In the genomic region with DNA sequence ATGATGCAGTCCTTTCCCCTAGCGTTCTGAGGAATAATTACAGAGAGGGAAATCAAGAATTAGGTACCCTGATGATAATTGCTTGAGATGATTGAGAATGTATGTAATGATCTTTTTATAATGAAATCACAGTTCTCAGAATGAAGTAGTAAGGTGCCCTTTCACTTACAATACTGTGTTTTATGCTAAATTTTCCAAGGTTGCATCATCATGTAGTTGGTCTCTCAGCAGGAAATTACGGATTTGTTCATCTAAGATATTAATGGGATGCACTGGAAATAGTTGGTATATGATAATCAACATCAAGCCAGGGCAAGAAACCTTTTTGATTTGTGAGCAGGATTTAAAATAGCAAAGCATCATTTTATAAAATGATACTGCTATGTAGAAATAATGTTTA, we compare ENCODE assay signal across 22 cellular contexts. TPM values are rescaled to one million over a fixed set of nuclear protein-coding genes. Genes with fewer than 3 reads are reported as not detected.
DNase-seq lines count a peak whose midpoint lies in the region; ATAC-seq, FAIRE-seq and TF ChIP-seq lines count a peak whose summit lies in the region.
"Had no signal": no experiment of that assay in that cellular context is flagged by ENCODE, and none has a peak within 500 bp of the region (broad histone marks: within the 10 kb centered on the region; RNA-seq: fewer than 3 reads in every experiment).

No MANE protein-coding gene starts in this region.

- WGBS in heart left ventricle, 4 donors: 79 to 93% (median 88%) methylated on average over 2 of the region's 2 CpGs
- WGBS in HepG2 (ENCODE audit: low lambda C conversion rate): 95% methylated on average over 2 of the region's 2 CpGs

- peaks cover 5% of the 10 kb centered on the region for H3K9me3 Mint-ChIP-seq in activated T-helper 1 cell treated with anti-CD3 and anti-CD28 coated beads, Interleukin-12 subunit alpha, Interleukin-12 subunit beta, Interleukin-2, Interleukin-4 antibody, amounts not matched to agents 30 ng/mL and 10 ng/mL and 1 ng/mL, durations not matched to agents 14 hours and 24 hours and 36 hours
- H3K9me3 Mint-ChIP-seq: CD4-positive, alpha-beta T cell; HFFc6 had no signal

- no peak overlapping the region for H2AFZ ChIP-seq in HepG2 (ENCODE audit: low read length)

- no peak for TF ChIP-seq EP300 in HepG2 (IDR thresholded peaks at IDR 0.05; ENCODE audit: low read depth in 2 of 2, low read length in 2 of 2)
- TF ChIP-seq EP300 in HepG2 (CRISPR knock-in tag; IDR thresholded peaks at IDR 0.05; ENCODE audit: borderline replicate concordance): no peak

- H3K27me3 ChIP-seq in cardiac muscle cell (no peaks in the 10 kb centered on the region), heart left ventricle (no peaks in the 10 kb centered on the region), HepG2 (ENCODE audit: control insufficient read depth in 1 of 2, insufficient read depth in 2 of 2, low read length in 2 of 2) (no peaks in the 10 kb centered on the region)
- H3K27me3 ChIP-seq: SJSA1 had no signal

- no peaks in the 10 kb centered on the region for H3K27me3 Mint-ChIP-seq in activated T-helper 1 cell treated with anti-CD3 and anti-CD28 coated beads, Interleukin-12 subunit alpha, Interleukin-12 subunit beta, Interleukin-2, Interleukin-4 antibody, amounts not matched to agents 30 ng/mL and 10 ng/mL and 1 ng/mL, durations not matched to agents 14 hours and 24 hours and 36 hours (ENCODE audit: insufficient read depth)
- H3K27me3 Mint-ChIP-seq: CD4-positive, alpha-beta T cell had no signal

- in situ Hi-C loops in HepG2 (cut with HindIII; ENCODE audit: extremely low pct_ligation_motif_present, low pct_unique_long_range_greater_than_20kb): no loop called here

- H3K27ac ChIP-seq in cardiac muscle cell (peak overlapping the region; percentile 83), heart left ventricle (peak overlapping the region in 1 of 12 donors; percentile 24), VCaP (peak overlapping the region; percentile 52), HepG2 (ENCODE audit: extremely low read length, insufficient read depth, low read length) (peak overlapping the region; percentile 67)
- H3K27ac ChIP-seq: HL-60, SJSA1 had no signal

- H3K4me1 ChIP-seq in cardiac muscle cell (ENCODE audit: low read depth) (peaks cover 26% of the 10 kb centered on the region), heart left ventricle (peaks cover 0 to 23% (median 12%) of the 10 kb centered on the region in 12 donors), HepG2 (ENCODE audit: insufficient read depth, low read length) (peaks cover 40% of the 10 kb centered on the region)
- H3K4me1 ChIP-seq: Caco-2 had no signal

- H3K27ac Mint-ChIP-seq in activated T-helper 1 cell treated with anti-CD3 and anti-CD28 coated beads, Interleukin-12 subunit alpha, Interleukin-12 subunit beta, Interleukin-2, Interleukin-4 antibody, amounts not matched to agents 30 ng/mL and 10 ng/mL and 1 ng/mL, durations not matched to agents 14 hours and 24 hours and 36 hours: no peak overlapping the region
- H3K27ac Mint-ChIP-seq: CD4-positive, alpha-beta T cell; HFFc6 had no signal

- H3K4me3 ChIP-seq in cardiac muscle cell (no peak overlapping the region), heart left ventricle (no peak overlapping the region), HepG2 (replicated peaks in 1 of 3; ENCODE audit: insufficient read depth in 1 of 3, low read depth in 2 of 3, low read length in 3 of 3) (peak overlapping the region in 1 of 3 experiments; percentile 21; a peak in 1 of 6 replicates)
- H3K4me3 ChIP-seq: GM12878, SJSA1 had no signal

- intact Hi-C loops in heart left ventricle (cut with DNase I): loop anchor here in 1 of 10 donors (5.0 kb wide), 2 partner anchors 38 to 92 kb away; partner anchors contain the start of gene COG2
- intact Hi-C loops in HepG2 (cut with micrococcal nuclease; ENCODE audit: unreplicated experiment): loop anchor here (2.0 kb wide), 2 partner anchors 23 to 47 kb away; no protein-coding TSS in a partner anchor
- intact Hi-C loops in activated T-helper 1 cell treated with anti-CD3 and anti-CD28 coated beads, Interleukin-12 subunit alpha, Interleukin-12 subunit beta, Interleukin-2, Interleukin-4 antibody, amounts not matched to agents 30 ng/mL and 10 ng/mL and 1 ng/mL, durations not matched to agents 14 hours and 24 hours and 36 hours (cut with micrococcal nuclease): no loop called here

- ATAC-seq in heart left ventricle (no peak), HepG2 (no peak)
- ATAC-seq: GM12878, Right ventricle myocardium inferior had no signal

- peak overlapping the region; percentile 59; the same call in 1 of the 2 replicates for H3K4me2 ChIP-seq in HepG2 (ENCODE audit: low read depth, low read length)

- peak in 1 of 2 donors; percentile 29 for DNase-seq in cardiac muscle cell (ENCODE audit: low read depth in 1 of 2, low spot score in 1 of 2)
- no peak for DNase-seq in heart left ventricle
- no peak for DNase-seq in HepG2 (ENCODE audit: low spot score)
- DNase-seq in NCI-H345 treated with DMSO at 0.1 percent for 48 hours (lab: John Stamatoyannopoulos, UW; ENCODE audit: unreplicated experiment): no peak
- DNase-seq in activated T-helper 1 cell treated with anti-CD3 and anti-CD28 coated beads, Interleukin-12 subunit alpha, Interleukin-12 subunit beta, Interleukin-2, Interleukin-4 antibody, amounts not matched to agents 30 ng/mL and 10 ng/mL and 1 ng/mL, durations not matched to agents 14 hours and 24 hours and 36 hours (ENCODE audit: low spot score): no peak
- DNase-seq in NCI-H1436 (lab: John Stamatoyannopoulos, UW): no peak
- DNase-seq: Caco-2; CD4-positive, alpha-beta T cell; DND-41; H7; HFFc6; NCI-H1694 treated with DMSO at 0.1 percent for 48 hours; NCI-H2081 treated with DMSO at 0.1 percent for 48 hours; NCI-H446; NCI-H526; OCI-M1 had no signal

- FAIRE-seq in HepG2 (lab: Jason Lieb, UNC): no peak
- FAIRE-seq: GM12878, RCC 7860 had no signal

- TF ChIP-seq RAD21 in HepG2 (CRISPR knock-in tag; IDR thresholded peaks at IDR 0.05): no peak

- H3K9me3 ChIP-seq in cardiac muscle cell (ENCODE audit: low read depth): peaks cover 1% of the 10 kb centered on the region
- no peaks in the 10 kb centered on the region for H3K9me3 ChIP-seq in heart left ventricle
- no peaks in the 10 kb centered on the region for H3K9me3 ChIP-seq in HepG2 (ENCODE audit: low read length)
- H3K9me3 ChIP-seq: Caco-2, SJSA1 had no signal

- TF ChIP-seq CTCF in cardiac muscle cell (IDR thresholded peaks at IDR 0.05; ENCODE audit: low read depth, low read length): no peak
- TF ChIP-seq CTCF in heart left ventricle (IDR thresholded peaks at IDR 0.05): no peak
- no peak for TF ChIP-seq CTCF in VCaP (conservative IDR thresholded peaks at IDR 0.05)
- no peak for TF ChIP-seq CTCF in HepG2 (CRISPR knock-in tag; IDR thresholded peaks at IDR 0.05)

- no peaks in the 10 kb centered on the region for H3K4me1 Mint-ChIP-seq in activated T-helper 1 cell treated with anti-CD3 and anti-CD28 coated beads, Interleukin-12 subunit alpha, Interleukin-12 subunit beta, Interleukin-2, Interleukin-4 antibody, amounts not matched to agents 30 ng/mL and 10 ng/mL and 1 ng/mL, durations not matched to agents 14 hours and 24 hours and 36 hours (ENCODE audit: low read depth)

- H3K9ac ChIP-seq in HepG2 (ENCODE audit: insufficient read depth, low read depth, low read length): no peak overlapping the region

- peaks cover 44% of the 10 kb centered on the region for H3K36me3 ChIP-seq in cardiac muscle cell
- peaks cover 0 to 93% (median 83%) of the 10 kb centered on the region in 9 donors for H3K36me3 ChIP-seq in heart left ventricle
- peaks cover 19 to 65% of the 10 kb centered on the region in 2 experiments for H3K36me3 ChIP-seq in HepG2 (replicated peaks in 1 of 2; ENCODE audit: control insufficient read depth in 1 of 2, insufficient read depth in 2 of 2, low read length in 2 of 2)

- no peak overlapping the region for H3K4me3 Mint-ChIP-seq in activated T-helper 1 cell treated with anti-CD3 and anti-CD28 coated beads, Interleukin-12 subunit alpha, Interleukin-12 subunit beta, Interleukin-2, Interleukin-4 antibody, amounts not matched to agents 30 ng/mL and 10 ng/mL and 1 ng/mL, durations not matched to agents 14 hours and 24 hours and 36 hours
- H3K4me3 Mint-ChIP-seq: CD4-positive, alpha-beta T cell; HFFc6 had no signal

- no peak for TF ChIP-seq POLR2A in heart left ventricle (IDR thresholded peaks at IDR 0.05)
- no peak for TF ChIP-seq POLR2A in HepG2 (IDR thresholded peaks at IDR 0.05; ENCODE audit: insufficient read depth in 1 of 2, low read depth in 2 of 2, low read length in 2 of 2)

- no peaks in the 10 kb centered on the region for H3K79me2 ChIP-seq in HepG2 (ENCODE audit: insufficient read depth, low read length)

- CTCF ChIA-PET in HepG2 (lab: Yijun Ruan, JAX; ENCODE audit: low intra/inter-chr PET ratio, low total read pairs): no interaction called here

- H3K36me3 Mint-ChIP-seq in activated T-helper 1 cell treated with anti-CD3 and anti-CD28 coated beads, Interleukin-12 subunit alpha, Interleukin-12 subunit beta, Interleukin-2, Interleukin-4 antibody, amounts not matched to agents 30 ng/mL and 10 ng/mL and 1 ng/mL, durations not matched to agents 14 hours and 24 hours and 36 hours (ENCODE audit: low read depth): peaks cover 37% of the 10 kb centered on the region

- no TSS peak for BruUV-seq in HepG2 (replicated peaks; lab: Mats Ljungman, UMichigan)

- no peaks in the 10 kb centered on the region for H4K20me1 ChIP-seq in HepG2 (ENCODE audit: insufficient read depth, low read length)

- POLR2A ChIA-PET in HepG2 (lab: Yijun Ruan, JAX): interaction anchor here (0.8 to 3.0 kb wide), 5 partner anchors 22 to 38 kb away, joined by 3 to 14 read pairs (median 5); partner anchors contain the start of gene AGT

RNA-seq across cellular contexts. Expression of gene AGT, which starts 34.1 kb away (rescaled TPM):
- total RNA-seq in cardiac muscle cell (16.3 and 16.6 TPM in 2 replicates), heart left ventricle (100 to 1,000 TPM in 1 of 9 donors, 10 to 100 TPM in 8; 37.1 to 182 (median 69.8) TPM), HepG2 (2016; rRNA removed; fragmentation: Illumina TruSeq; extraction: Trizol) (378 and 892 TPM in 2 replicates)
- polyA plus RNA-seq in cardiac muscle cell (19.5 and 23.8 TPM in 2 replicates), heart left ventricle (10 to 100 TPM; 44.2 to 72.5 TPM), HepG2 (2011; rRNA removed) (2,071 and 2,729 TPM in 2 replicates)
- 75.9 and 76.7 TPM in 2 replicates for total RNA-seq in HepG2 (2016; cell fraction: cytosol; rRNA removed; fragmentation: Illumina TruSeq; extraction: Trizol; ENCODE audit: low read depth)
- total RNA-seq in HepG2 (2016; cell fraction: insoluble cytoplasmic fraction; rRNA removed; fragmentation: Illumina TruSeq; extraction: Trizol): 368 and 897 TPM in 2 replicates
- 150 and 163 TPM in 2 replicates for total RNA-seq in HepG2 (2016; cell fraction: membrane; rRNA removed; fragmentation: Illumina TruSeq; extraction: Trizol)
- total RNA-seq in HepG2 (2016; cell fraction: nucleus; rRNA removed; fragmentation: Illumina TruSeq; extraction: Trizol): 728 and 881 TPM in 2 replicates
- polyA plus RNA-seq in HepG2 (2011; cell fraction: cytosol; rRNA removed): 1,947 and 1,991 TPM in 2 replicates
- polyA plus RNA-seq in HepG2 (2011; cell fraction: nucleus; rRNA removed): 1,234 and 1,580 TPM in 2 replicates
- polyA plus RNA-seq in HepG2 (2012): 1,477 and 1,796 TPM in 2 replicates
- 105 and 108 TPM in 2 replicates for polyA plus RNA-seq in HepG2 (2016; cell fraction: cytosol; fragmentation: Illumina TruSeq; extraction: Trizol; ENCODE audit: low read depth)
- polyA plus RNA-seq in HepG2 (2016; cell fraction: insoluble cytoplasmic fraction; fragmentation: Illumina TruSeq; extraction: Trizol; ENCODE audit: low read depth): 413 and 471 TPM in 2 replicates
- polyA plus RNA-seq in HepG2 (2016; cell fraction: membrane; fragmentation: Illumina TruSeq; extraction: Trizol; ENCODE audit: low read depth): 154 and 159 TPM in 2 replicates
- polyA plus RNA-seq in HepG2 (2016; cell fraction: nucleus; fragmentation: Illumina TruSeq; extraction: Trizol; ENCODE audit: insufficient read depth, low read depth): 1,282 and 1,316 TPM in 2 replicates
- polyA minus RNA-seq in HepG2 (2011; rRNA and poly(A)+ RNA removed; ENCODE audit: low replicate concordance): 0.94 and 2,464 TPM in 2 replicates
- polyA minus RNA-seq in HepG2 (2011; cell fraction: cytosol; rRNA and poly(A)+ RNA removed): 761 and 986 TPM in 2 replicates
- polyA minus RNA-seq in HepG2 (2011; cell fraction: nucleus; rRNA and poly(A)+ RNA removed): 279 and 432 TPM in 2 replicates
- not detected in 2 replicates for total RNA-seq in activated T-helper 1 cell treated with anti-CD3 and anti-CD28 coated beads, Interleukin-12 subunit alpha, Interleukin-12 subunit beta, Interleukin-2, Interleukin-4 antibody, amounts not matched to agents 30 ng/mL and 10 ng/mL and 1 ng/mL, durations not matched to agents 14 hours and 24 hours and 36 hours
- total RNA-seq: CD4-positive, alpha-beta T cell; SJSA1 had no signal
- polyA plus RNA-seq: GM12878 had no signal

RNA-seq across cellular contexts. Expression of gene COG2, which starts 37.6 kb away (rescaled TPM):
- total RNA-seq in cardiac muscle cell (23.2 and 25.7 TPM in 2 replicates), heart left ventricle (10 to 100 TPM; 22.8 to 31.4 (median 25.3) TPM), HepG2 (2016; rRNA removed; fragmentation: Illumina TruSeq; extraction: Trizol) (36.3 and 51.3 TPM in 2 replicates)
- polyA plus RNA-seq in cardiac muscle cell (27.4 and 28.7 TPM in 2 replicates), heart left ventricle (10 to 100 TPM in 1 of 2 donors, 1 to 10 TPM in 1; 9.2 to 18.3 TPM), HepG2 (2011; rRNA removed) (16.0 and 16.8 TPM in 2 replicates)
- total RNA-seq in HepG2 (2016; cell fraction: cytosol; rRNA removed; fragmentation: Illumina TruSeq; extraction: Trizol; ENCODE audit: low read depth): 9.3 and 9.7 TPM in 2 replicates
- 36.8 and 53.0 TPM in 2 replicates for total RNA-seq in HepG2 (2016; cell fraction: insoluble cytoplasmic fraction; rRNA removed; fragmentation: Illumina TruSeq; extraction: Trizol)
- 14.3 and 14.7 TPM in 2 replicates for total RNA-seq in HepG2 (2016; cell fraction: membrane; rRNA removed; fragmentation: Illumina TruSeq; extraction: Trizol)
- total RNA-seq in HepG2 (2016; cell fraction: nucleus; rRNA removed; fragmentation: Illumina TruSeq; extraction: Trizol): 27.7 and 28.8 TPM in 2 replicates
- 9.1 and 13.0 TPM in 2 replicates for polyA plus RNA-seq in HepG2 (2011; cell fraction: cytosol; rRNA removed)
- polyA plus RNA-seq in HepG2 (2011; cell fraction: nucleus; rRNA removed): 19.2 and 23.7 TPM in 2 replicates
- 18.8 and 23.0 TPM in 2 replicates for polyA plus RNA-seq in HepG2 (2012)
- polyA plus RNA-seq in HepG2 (2016; cell fraction: cytosol; fragmentation: Illumina TruSeq; extraction: Trizol; ENCODE audit: low read depth): 2.2 and 2.3 TPM in 2 replicates
- 38.6 and 41.2 TPM in 2 replicates for polyA plus RNA-seq in HepG2 (2016; cell fraction: insoluble cytoplasmic fraction; fragmentation: Illumina TruSeq; extraction: Trizol; ENCODE audit: low read depth)
- polyA plus RNA-seq in HepG2 (2016; cell fraction: membrane; fragmentation: Illumina TruSeq; extraction: Trizol; ENCODE audit: low read depth): 5.1 and 5.8 TPM in 2 replicates
- 33.5 and 36.2 TPM in 2 replicates for polyA plus RNA-seq in HepG2 (2016; cell fraction: nucleus; fragmentation: Illumina TruSeq; extraction: Trizol; ENCODE audit: insufficient read depth, low read depth)
- 12.7 and 22.2 TPM in 2 replicates for polyA minus RNA-seq in HepG2 (2011; rRNA and poly(A)+ RNA removed; ENCODE audit: low replicate concordance)
- 15.1 and 16.5 TPM in 2 replicates for polyA minus RNA-seq in HepG2 (2011; cell fraction: cytosol; rRNA and poly(A)+ RNA removed)
- 34.5 and 52.2 TPM in 2 replicates for polyA minus RNA-seq in HepG2 (2011; cell fraction: nucleus; rRNA and poly(A)+ RNA removed)
- 46.3 and 46.4 TPM in 2 replicates for total RNA-seq in activated T-helper 1 cell treated with anti-CD3 and anti-CD28 coated beads, Interleukin-12 subunit alpha, Interleukin-12 subunit beta, Interleukin-2, Interleukin-4 antibody, amounts not matched to agents 30 ng/mL and 10 ng/mL and 1 ng/mL, durations not matched to agents 14 hours and 24 hours and 36 hours

Comparison
In these comparisons a context has a peak if more than half of its experiments do, and no peak if none do; other contexts are left out.
1. RNA of gene AGT, which starts 34.1 kb away (total RNA-seq): 75.9 to 897 TPM in HepG2, 37.1 to 182 TPM in heart left ventricle and 16.3 to 16.6 TPM in cardiac muscle cell; not detected in activated T-helper 1 cell treated with anti-CD3 and anti-CD28 coated beads, Interleukin-12 subunit alpha, Interleukin-12 subunit beta, Interleukin-2, Interleukin-4 antibody, amounts not matched to agents 30 ng/mL and 10 ng/mL and 1 ng/mL, durations not matched to agents 14 hours and 24 hours and 36 hours; every median in the first group is over 10 times any median in the second.